9 cellular contexts compared by ENCODE assay signal in the genomic region with DNA sequence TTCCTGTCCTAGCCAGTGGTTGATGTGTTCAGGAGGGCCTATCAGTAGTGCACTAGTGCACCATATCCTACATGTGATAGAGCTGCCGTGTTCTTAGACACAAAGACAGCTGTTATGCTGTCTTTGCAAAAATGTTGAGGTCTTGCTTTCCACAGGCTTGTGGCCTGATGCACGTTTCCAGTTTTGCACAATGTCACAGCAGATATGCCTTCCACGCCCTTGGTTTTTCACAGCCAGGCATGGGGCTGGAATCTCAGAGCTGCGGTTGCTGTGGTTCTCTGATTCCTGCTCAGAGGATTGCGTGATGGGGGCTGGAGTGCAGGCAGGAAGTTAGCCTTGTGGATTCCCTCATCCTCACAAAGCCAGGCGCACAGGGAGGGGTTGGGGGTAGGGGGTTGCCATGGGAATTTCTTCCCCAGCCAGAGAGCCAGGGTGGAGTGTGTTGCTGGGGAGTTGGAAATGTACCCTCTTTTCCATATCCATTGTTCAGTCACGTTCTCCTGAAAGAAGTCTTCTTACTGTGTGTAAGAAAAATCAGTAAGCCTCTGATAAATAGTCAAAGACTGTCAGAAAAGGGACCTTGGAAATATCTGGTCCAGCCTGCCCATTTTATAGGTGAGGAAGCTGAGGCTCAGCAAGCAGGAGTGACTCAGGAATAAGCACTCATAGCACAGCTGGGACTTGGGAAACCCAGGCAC.
A peak's percentile ranks its signal among the peaks of the same experiment; 100 is the strongest.
DNase-seq lines count a peak whose midpoint lies in the region; ATAC-seq and TF ChIP-seq lines count a peak whose summit lies in the region.
"Had no signal": no experiment of that assay in that cellular context is flagged by ENCODE, and none has a peak within 500 bp of the region (broad histone marks: within the 10 kb centered on the region; RNA-seq: fewer than 3 reads in every experiment).

No MANE protein-coding gene starts in this region.

- H3K9me3 ChIP-seq in T-helper 17 cell (ENCODE audit: control insufficient read depth, low read length, poor library complexity, severe bottlenecking) (no peaks in the 10 kb centered on the region), hepatocyte (ENCODE audit: low read depth) (no peaks in the 10 kb centered on the region), suprapubic skin (no peaks in the 10 kb centered on the region)

- WGBS in hepatocyte (ENCODE audit: low lambda C conversion rate, missing lambda C conversion rate) = 69% methylated on average over 7 of the region's 7 CpGs
- 54% methylated on average over 7 of the region's 7 CpGs for WGBS in suprapubic skin

- peaks cover 26% of the 10 kb centered on the region for H4K20me1 ChIP-seq in hepatocyte (ENCODE audit: insufficient read depth, poor library complexity, severe bottlenecking)

- TF ChIP-seq CTCF in hepatocyte (IDR thresholded peaks at IDR 0.05; ENCODE audit: poor library complexity) = no peak
- no peak for TF ChIP-seq CTCF in suprapubic skin (IDR thresholded peaks at IDR 0.05)

- H3K36me3 ChIP-seq in hepatocyte (replicated peaks; ENCODE audit: insufficient read depth, low read depth) (no peaks in the 10 kb centered on the region), suprapubic skin (no peaks in the 10 kb centered on the region)

- ATAC-seq in T-helper 17 cell = peak; percentile 66
- ATAC-seq in GM19351 (IDR thresholded peaks at IDR 0.05; ENCODE audit: unreplicated experiment) = no peak

- CTCF ChIA-PET in activated naive CD4-positive, alpha-beta T cell treated with anti-CD3 and anti-CD28 coated beads for 36 hours (lab: Charles Lee) = no interaction called here

- TF ChIP-seq EP300 in suprapubic skin (IDR thresholded peaks at IDR 0.05) = no peak

- peaks cover 75% of the 10 kb centered on the region for H3K4me1 Mint-ChIP-seq in activated naive CD4-positive, alpha-beta T cell treated with anti-CD3 and anti-CD28 coated beads for 36 hours (ENCODE audit: low read depth)
- peaks cover 85% of the 10 kb centered on the region for H3K4me1 Mint-ChIP-seq in T-helper 17 cell

- no peaks in the 10 kb centered on the region for H3K9me2 ChIP-seq in hepatocyte (replicated peaks; ENCODE audit: insufficient read depth)

- peak overlapping the region; percentile 63 for H3K27ac Mint-ChIP-seq in activated naive CD4-positive, alpha-beta T cell treated with anti-CD3 and anti-CD28 coated beads for 36 hours
- peak overlapping the region; percentile 100 for H3K27ac Mint-ChIP-seq in T-helper 17 cell

- no peak overlapping the region for H2AFZ ChIP-seq in hepatocyte

- H3K27me3 Mint-ChIP-seq in activated naive CD4-positive, alpha-beta T cell treated with anti-CD3 and anti-CD28 coated beads for 36 hours (ENCODE audit: low read depth) = no peaks in the 10 kb centered on the region
- no peaks in the 10 kb centered on the region for H3K27me3 Mint-ChIP-seq in T-helper 17 cell

- DNase-seq in activated naive CD4-positive, alpha-beta T cell treated with anti-CD3 and anti-CD28 coated beads for 36 hours = no peak
- DNase-seq in activated naive CD4-positive, alpha-beta T cell (lab: John Stamatoyannopoulos, UW) = no peak
- DNase-seq in T-helper 17 cell = no peak
- peak; percentile 41 for DNase-seq in hepatocyte (ENCODE audit: low spot score)
- no peak for DNase-seq in suprapubic skin (ENCODE audit: low spot score in 2 of 2)
- no peak for DNase-seq in NK-92 treated with Interleukin-12 subunit alpha and Interleukin-12 subunit beta, amount 100 ng/mL, for 24 hours (lab: John Stamatoyannopoulos, UW)
- DNase-seq in HUDEP-2 (lab: John Stamatoyannopoulos, UW; ENCODE audit: unreplicated experiment in 76 of 76) = no peak
- DNase-seq: NCI-H2081 had no signal

- H3K27me3 ChIP-seq in hepatocyte (no peaks in the 10 kb centered on the region), suprapubic skin (no peaks in the 10 kb centered on the region)

- H3K27ac ChIP-seq in hepatocyte = peak overlapping the region; percentile 95
- H3K27ac ChIP-seq in suprapubic skin = peak overlapping the region; percentile 59

- no peak overlapping the region for H3K4me3 ChIP-seq in hepatocyte
- no peak overlapping the region for H3K4me3 ChIP-seq in suprapubic skin

- H3K9me3 Mint-ChIP-seq in activated naive CD4-positive, alpha-beta T cell treated with anti-CD3 and anti-CD28 coated beads for 36 hours = no peaks in the 10 kb centered on the region

- peaks cover 6% of the 10 kb centered on the region for H3K36me3 Mint-ChIP-seq in activated naive CD4-positive, alpha-beta T cell treated with anti-CD3 and anti-CD28 coated beads for 36 hours (ENCODE audit: low read depth)
- H3K36me3 Mint-ChIP-seq in T-helper 17 cell (ENCODE audit: low read depth) = no peaks in the 10 kb centered on the region

- intact Hi-C loops in activated naive CD4-positive, alpha-beta T cell treated with anti-CD3 and anti-CD28 coated beads for 36 hours (cut with micrococcal nuclease) = no loop called here

- no peak for TF ChIP-seq POLR2A in suprapubic skin (IDR thresholded peaks at IDR 0.05)

- H3K4me2 ChIP-seq in hepatocyte = no peak overlapping the region

- H3K4me1 ChIP-seq in hepatocyte (ENCODE audit: insufficient read depth) (peaks cover 74% of the 10 kb centered on the region), suprapubic skin (peaks cover 90% of the 10 kb centered on the region)

- H3K79me2 ChIP-seq in hepatocyte = peaks cover 91% of the 10 kb centered on the region

- H3K4me3 Mint-ChIP-seq in activated naive CD4-positive, alpha-beta T cell treated with anti-CD3 and anti-CD28 coated beads for 36 hours = no peak overlapping the region
- peak overlapping the region; percentile 41 for H3K4me3 Mint-ChIP-seq in T-helper 17 cell
